ENCODE assay signal across 1 cellular context in genomic region chr2:17190527-17190926, GRCh38.
TF ChIP-seq lines count a peak whose summit lies in the region.

No MANE protein-coding gene starts in this region.

TF ChIP-seq in K562, 482 proteins besides CTCF, POLR2A, EP300 and RAD21 (continued from another document):
- TF ChIP-seq THAP12 (CRISPR knock-in tag; IDR thresholded peaks at IDR 0.05) (no peak), ZNF175 (CRISPR knock-in tag; IDR thresholded peaks at IDR 0.05; ENCODE audit: low read depth) (no peak), CEBPG (CRISPR knock-in tag; IDR thresholded peaks at IDR 0.05) (no peak), CEBPG (tag; conservative IDR thresholded peaks at IDR 0.05 in 1 of 2, IDR thresholded peaks at IDR 0.05 in 1 of 2) (peak; percentile 55 to 59; a peak in 3 of 4 replicates)
